Comparison of ENCODE assay signal across 9 cellular contexts in the genomic region with DNA sequence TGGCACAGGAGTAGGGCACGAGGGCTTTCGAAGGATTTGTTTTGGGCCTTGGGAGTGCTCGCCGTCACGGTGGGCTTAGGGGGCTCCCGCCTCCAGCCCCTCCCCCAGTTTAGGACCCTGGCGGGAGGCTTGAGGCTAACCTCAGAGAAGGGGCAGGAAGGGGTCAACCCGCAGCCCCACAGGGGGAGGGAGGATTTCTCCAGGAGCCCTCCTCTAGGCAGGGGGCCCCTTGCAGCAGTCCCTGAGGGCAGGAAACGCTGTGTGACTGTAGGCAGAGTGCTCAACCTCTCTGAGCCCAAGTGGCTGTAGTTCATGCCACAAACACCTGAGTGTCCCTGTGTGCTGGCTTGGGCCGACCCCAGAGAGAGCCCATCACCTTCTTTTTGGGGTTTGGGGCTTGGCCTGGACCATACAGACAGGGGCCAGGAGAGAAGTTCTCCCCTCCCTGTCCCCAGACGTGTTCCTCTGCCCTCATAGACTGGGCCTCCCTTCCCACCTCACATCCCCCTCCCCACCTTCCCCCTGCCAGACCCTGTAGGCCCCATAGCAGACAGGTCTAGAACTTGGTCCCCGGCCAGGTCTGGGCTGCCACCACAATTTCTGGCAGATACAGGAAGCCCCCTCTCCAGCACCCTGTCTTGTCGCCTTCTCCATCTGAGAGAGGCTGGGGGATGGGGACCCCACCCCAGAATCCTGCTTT. TPM values are rescaled to one million over a fixed set of nuclear protein-coding genes. Genes with fewer than 3 reads are reported as not detected.
DNase-seq lines count a peak whose midpoint lies in the region; ATAC-seq and TF ChIP-seq lines count a peak whose summit lies in the region.
"Had no signal": no experiment of that assay in that cellular context is flagged by ENCODE, and none has a peak within 500 bp of the region (broad histone marks: within the 10 kb centered on the region; RNA-seq: fewer than 3 reads in every experiment).

No MANE protein-coding gene starts in this region.

- H3K4me2 ChIP-seq in mesendoderm (ENCODE audit: low read length): peak overlapping the region; percentile 36

- H2BK15ac ChIP-seq in mesendoderm (replicated peaks; ENCODE audit: low read depth): no peak overlapping the region

- peak overlapping the region; percentile 53 for H3K4me3 Mint-ChIP-seq in activated naive CD8-positive, alpha-beta T cell treated with anti-CD3 and anti-CD28 coated beads, Interleukin-2, amount 50 U/mL, for 24 hours

- TF ChIP-seq CTCF in left ventricle myocardium inferior (IDR thresholded peaks at IDR 0.05; ENCODE audit: borderline replicate concordance): no peak
- TF ChIP-seq CTCF in vagina (IDR thresholded peaks at IDR 0.05): no peak

- no peak overlapping the region for H3K23ac ChIP-seq in mesendoderm (ENCODE audit: low read length)

- H3K36me3 ChIP-seq in left ventricle myocardium inferior: peaks cover under 1% of the 10 kb centered on the region
- H3K36me3 ChIP-seq in mesendoderm (ENCODE audit: control insufficient read depth, insufficient read depth, low read length): no peaks in the 10 kb centered on the region
- no peaks in the 10 kb centered on the region for H3K36me3 ChIP-seq in vagina

- H3K27me3 Mint-ChIP-seq in activated naive CD8-positive, alpha-beta T cell treated with anti-CD3 and anti-CD28 coated beads, Interleukin-2, amount 50 U/mL, for 24 hours: no peaks in the 10 kb centered on the region

- WGBS in mesendoderm (ENCODE audit: extremely low coverage, insufficient coverage, low lambda C conversion rate): no CpG with 5 or more reads among the region's 13 CpGs

- no peaks in the 10 kb centered on the region for H3K9me3 Mint-ChIP-seq in activated naive CD8-positive, alpha-beta T cell treated with anti-CD3 and anti-CD28 coated beads, Interleukin-2, amount 50 U/mL, for 24 hours

- no peaks in the 10 kb centered on the region for H3K9me3 ChIP-seq in left ventricle myocardium inferior (replicated peaks)
- no peaks in the 10 kb centered on the region for H3K9me3 ChIP-seq in vagina

- H2AK5ac ChIP-seq in mesendoderm (ENCODE audit: low read length): no peak overlapping the region

- peak overlapping the region; percentile 85 for H3K56ac ChIP-seq in mesendoderm (ENCODE audit: low read length)

- H3K4ac ChIP-seq in mesendoderm (ENCODE audit: low read depth, low read length): peak overlapping the region; percentile 5

- peak overlapping the region; percentile 22 for H3K18ac ChIP-seq in mesendoderm (ENCODE audit: low read length)

- no peaks in the 10 kb centered on the region for H3K79me2 ChIP-seq in mesendoderm (ENCODE audit: control insufficient read depth, insufficient read depth, low read length)

- ATAC-seq in Right ventricle myocardium superior (ENCODE audit: poor library complexity) (no peak), HG02678 (IDR thresholded peaks at IDR 0.05; ENCODE audit: unreplicated experiment) (no peak)
- no peak for ATAC-seq in activated naive CD8-positive, alpha-beta T cell treated with anti-CD3 and anti-CD28 coated beads, Interleukin-2, amount 50 U/mL, for 24 hours

- DNase-seq in left ventricle myocardium inferior (no peak), Right ventricle myocardium superior (no peak), mesendoderm (peak; percentile 51), vagina (ENCODE audit: extremely low spot score in 2 of 2) (no peak), SIG-M5 treated with dmso at 0.1 percent for 504 hours (lab: John Stamatoyannopoulos, UW; ENCODE audit: unreplicated experiment) (no peak), NCI-H510A treated with DMSO at 0.1 percent for 48 hours (lab: John Stamatoyannopoulos, UW) (no peak)
- DNase-seq in activated naive CD8-positive, alpha-beta T cell treated with anti-CD3 and anti-CD28 coated beads, Interleukin-2, amount 50 U/mL, for 24 hours: no peak

- peaks cover 24% of the 10 kb centered on the region for H3K4me1 Mint-ChIP-seq in activated naive CD8-positive, alpha-beta T cell treated with anti-CD3 and anti-CD28 coated beads, Interleukin-2, amount 50 U/mL, for 24 hours

- H2BK5ac ChIP-seq in mesendoderm (ENCODE audit: low read length): no peak overlapping the region

- no peak overlapping the region for H4K5ac ChIP-seq in mesendoderm (ENCODE audit: low read length)

- H3K36me3 Mint-ChIP-seq in activated naive CD8-positive, alpha-beta T cell treated with anti-CD3 and anti-CD28 coated beads, Interleukin-2, amount 50 U/mL, for 24 hours (ENCODE audit: low read depth): peaks cover 3% of the 10 kb centered on the region

- no peak overlapping the region for H3K27ac Mint-ChIP-seq in activated naive CD8-positive, alpha-beta T cell treated with anti-CD3 and anti-CD28 coated beads, Interleukin-2, amount 50 U/mL, for 24 hours

- H3K27ac ChIP-seq in left ventricle myocardium inferior (replicated peaks) (peak overlapping the region; percentile 74), mesendoderm (ENCODE audit: low read depth, low read length) (peak overlapping the region; percentile 73), vagina (peak overlapping the region; percentile 81)

- H3K9ac ChIP-seq in mesendoderm (ENCODE audit: low read length): peak overlapping the region; percentile 69

- no peaks in the 10 kb centered on the region for H3K27me3 ChIP-seq in left ventricle myocardium inferior (ENCODE audit: low read depth)
- no peaks in the 10 kb centered on the region for H3K27me3 ChIP-seq in mesendoderm (ENCODE audit: insufficient read depth, low read length, poor library complexity)
- H3K27me3 ChIP-seq in vagina: no peaks in the 10 kb centered on the region

- no peak overlapping the region for H4K8ac ChIP-seq in mesendoderm (ENCODE audit: low read depth, low read length)

- no peak for TF ChIP-seq POLR2A in vagina (IDR thresholded peaks at IDR 0.05)

- H3K4me3 ChIP-seq in left ventricle myocardium inferior (peak overlapping the region; percentile 65), mesendoderm (ENCODE audit: low read length) (no peak overlapping the region), vagina (peak overlapping the region; percentile 36 to 61)

- H3K4me1 ChIP-seq in left ventricle myocardium inferior: peaks cover 72% of the 10 kb centered on the region
- peaks cover 2% of the 10 kb centered on the region for H3K4me1 ChIP-seq in mesendoderm (ENCODE audit: control insufficient read depth, low read depth, low read length)
- H3K4me1 ChIP-seq in vagina: peaks cover 82% of the 10 kb centered on the region

- H3K79me1 ChIP-seq in mesendoderm (ENCODE audit: low read length): no peaks in the 10 kb centered on the region

- intact Hi-C loops in left ventricle myocardium inferior (cut with micrococcal nuclease): no loop called here
- intact Hi-C loops in Right ventricle myocardium superior (cut with DNase I): no loop called here
- intact Hi-C loops in vagina (cut with DNase I): no loop called here

- H2BK120ac ChIP-seq in mesendoderm (ENCODE audit: low read depth, low read length): no peak overlapping the region

RNA-seq across cellular contexts. Expression of a gene that starts 8.1 kb away (rescaled TPM):
- 24.1 TPM for total RNA-seq in left ventricle myocardium inferior
- 26.0 TPM for total RNA-seq in Right ventricle myocardium superior
- 76.6 TPM for polyA plus RNA-seq in mesendoderm (2013, experiment 1 of 2)
- 79.2 TPM for polyA plus RNA-seq in mesendoderm (2013, experiment 2 of 2)
- total RNA-seq in vagina: 57.5 TPM

RNA-seq across cellular contexts. Expression of a gene that starts 10.7 kb away (rescaled TPM):
- total RNA-seq in left ventricle myocardium inferior (30.8 TPM), Right ventricle myocardium superior (30.4 TPM), vagina (72.7 TPM)
- polyA plus RNA-seq in mesendoderm (2013, experiment 1 of 2): 35.0 TPM
- 35.5 TPM for polyA plus RNA-seq in mesendoderm (2013, experiment 2 of 2)

RNA-seq across cellular contexts. Expression of a gene that starts 32.4 kb away (rescaled TPM):
- 2.4 TPM for total RNA-seq in left ventricle myocardium inferior
- 3.6 TPM for total RNA-seq in Right ventricle myocardium superior
- polyA plus RNA-seq in mesendoderm (2013, experiment 1 of 2): not detected
- 0.03 TPM for polyA plus RNA-seq in mesendoderm (2013, experiment 2 of 2)
- total RNA-seq in vagina: 3.9 TPM
- total RNA-seq: myocyte had no signal

RNA-seq across cellular contexts. Expression of a gene that starts 43.9 kb away (rescaled TPM):
- total RNA-seq in left ventricle myocardium inferior (0.33 TPM), Right ventricle myocardium superior (0.54 TPM), vagina (25.5 TPM)
- polyA plus RNA-seq in mesendoderm (2013, experiment 1 of 2): 2.1 TPM
- polyA plus RNA-seq in mesendoderm (2013, experiment 2 of 2): 1.8 TPM
